Comparison of ENCODE assay signal across 24 cellular contexts in genomic region chr3:35439626-35440025, GRCh38.
"Had no signal": no experiment of that assay in that cellular context is flagged by ENCODE, and none has a peak within 500 bp of the region (broad histone marks: within the 10 kb centered on the region; RNA-seq: fewer than 3 reads in every experiment).

No MANE protein-coding gene starts in this region.

- H3K27me3 Mint-ChIP-seq: activated naive CD4-positive, alpha-beta T cell treated with anti-CD3 and anti-CD28 coated beads, Interleukin-2, amount 50 U/mL, for 24 hours; natural killer cell treated with Interleukin-12 subunit alpha and Interleukin-12 subunit beta and Interleukin-15 and Interleukin-18, amount 100 ng/mL, for 72 hours; stimulated activated naive CD8-positive, alpha-beta T cell treated with anti-CD3 and anti-CD28 coated beads, Interleukin-15, Interleukin-2, amounts not matched to agents 100 ng/mL and 50 ng/mL, for 24 hours had no signal

- H3K4me3 Mint-ChIP-seq: activated CD8-positive, alpha-beta T cell treated with anti-CD3 and anti-CD28 coated beads, Interleukin-2, amount 10 ng/mL, durations not matched to agents 7 days and 5 days; activated naive CD4-positive, alpha-beta T cell treated with anti-CD3 and anti-CD28 coated beads, Interleukin-2, amount 50 U/mL, for 24 hours; activated T-helper 1 cell treated with anti-CD3 and anti-CD28 coated beads, Interleukin-12 subunit alpha, Interleukin-12 subunit beta, Interleukin-2, Interleukin-4 antibody, amounts not matched to agents 30 ng/mL and 10 ng/mL and 1 ng/mL, durations not matched to agents 14 hours and 24 hours and 36 hours; natural killer cell treated with Interleukin-12 subunit alpha and Interleukin-12 subunit beta and Interleukin-15 and Interleukin-18, amount 100 ng/mL, for 72 hours; stimulated activated naive CD8-positive, alpha-beta T cell treated with anti-CD3 and anti-CD28 coated beads, Interleukin-15, Interleukin-2, amounts not matched to agents 100 ng/mL and 50 ng/mL, for 24 hours; T-helper 1 cell treated with Interleukin-12 subunit alpha and Interleukin-12 subunit beta and Interleukin-4 antibody, amounts not matched to agents 30 μg/mL and 1 μg/mL, for 36 hours had no signal

- H3K36me3 Mint-ChIP-seq: activated naive CD4-positive, alpha-beta T cell treated with anti-CD3 and anti-CD28 coated beads, Interleukin-2, amount 50 U/mL, for 24 hours; natural killer cell treated with Interleukin-12 subunit alpha and Interleukin-12 subunit beta and Interleukin-15 and Interleukin-18, amount 100 ng/mL, for 72 hours had no signal

- H3K4me3 ChIP-seq: body of pancreas, cardiac muscle cell, prostate gland, tibial nerve, uterus had no signal

- H3K9me3 ChIP-seq: body of pancreas, prostate gland, tibial nerve, uterus had no signal

- ATAC-seq: activated CD8-positive, alpha-beta T cell treated with anti-CD3 and anti-CD28 coated beads, Interleukin-2, amount 10 ng/mL, durations not matched to agents 7 days and 5 days; body of pancreas; left ventricle myocardium superior; natural killer cell treated with Interleukin-12 subunit alpha and Interleukin-12 subunit beta and Interleukin-15 and Interleukin-18, amount 100 ng/mL, for 72 hours had no signal

- H3K27ac ChIP-seq: body of pancreas, cardiac muscle cell, prostate gland, tibial nerve, uterus, WERI-Rb-1 had no signal

- H3K36me3 ChIP-seq: cardiac muscle cell, prostate gland, tibial nerve, uterus, WERI-Rb-1 had no signal

- FAIRE-seq: endometrium had no signal

- H3K4me1 ChIP-seq: body of pancreas, prostate gland, tibial nerve, uterus had no signal

- H3K27ac Mint-ChIP-seq: activated CD8-positive, alpha-beta T cell treated with anti-CD3 and anti-CD28 coated beads, Interleukin-2, amount 10 ng/mL, durations not matched to agents 7 days and 5 days; activated naive CD4-positive, alpha-beta T cell treated with anti-CD3 and anti-CD28 coated beads, Interleukin-2, amount 50 U/mL, for 24 hours; activated T-helper 1 cell treated with anti-CD3 and anti-CD28 coated beads, Interleukin-12 subunit alpha, Interleukin-12 subunit beta, Interleukin-2, Interleukin-4 antibody, amounts not matched to agents 30 ng/mL and 10 ng/mL and 1 ng/mL, durations not matched to agents 14 hours and 24 hours and 36 hours; natural killer cell treated with Interleukin-12 subunit alpha and Interleukin-12 subunit beta and Interleukin-15 and Interleukin-18, amount 100 ng/mL, for 72 hours; stimulated activated naive CD8-positive, alpha-beta T cell treated with anti-CD3 and anti-CD28 coated beads, Interleukin-15, Interleukin-2, amounts not matched to agents 100 ng/mL and 50 ng/mL, for 24 hours; T-helper 1 cell treated with Interleukin-12 subunit alpha and Interleukin-12 subunit beta and Interleukin-4 antibody, amounts not matched to agents 30 μg/mL and 1 μg/mL, for 36 hours had no signal

- H3K27me3 ChIP-seq: body of pancreas, cardiac muscle cell, tibial nerve, uterus had no signal

- H3K4me1 Mint-ChIP-seq: activated naive CD4-positive, alpha-beta T cell treated with anti-CD3 and anti-CD28 coated beads, Interleukin-2, amount 50 U/mL, for 24 hours had no signal

- H3K9me3 Mint-ChIP-seq: activated T-helper 1 cell treated with anti-CD3 and anti-CD28 coated beads, Interleukin-12 subunit alpha, Interleukin-12 subunit beta, Interleukin-2, Interleukin-4 antibody, amounts not matched to agents 30 ng/mL and 10 ng/mL and 1 ng/mL, durations not matched to agents 14 hours and 24 hours and 36 hours; stimulated activated naive CD8-positive, alpha-beta T cell treated with anti-CD3 and anti-CD28 coated beads, Interleukin-15, Interleukin-2, amounts not matched to agents 100 ng/mL and 50 ng/mL, for 24 hours; T-helper 1 cell treated with Interleukin-12 subunit alpha and Interleukin-12 subunit beta and Interleukin-4 antibody, amounts not matched to agents 30 μg/mL and 1 μg/mL, for 36 hours had no signal

- DNase-seq: activated CD4-positive, alpha-beta T cell treated with anti-CD3 and anti-CD28 coated beads for 1 hour; activated CD4-positive, alpha-beta T cell treated with anti-CD3 and anti-CD28 coated beads, Interleukin-2, amount 50 U/mL, for 1 hour; activated CD8-positive, alpha-beta T cell treated with anti-CD3 and anti-CD28 coated beads, Interleukin-2, amount 10 ng/mL, durations not matched to agents 7 days and 5 days; activated gamma-delta T cell treated with Interleukin-2 at 50 U/mL for 16 hours; anterior cingulate cortex; body of pancreas; foreskin melanocyte; left ventricle myocardium superior; mammary epithelial cell; stimulated activated CD4-positive, alpha-beta T cell treated with anti-CD3 and anti-CD28 coated beads, Interleukin-12 subunit alpha, Interleukin-12 subunit beta, amount 100 ng/mL, for 4 hours; stimulated activated CD4-positive, alpha-beta T cell treated with anti-CD3 and anti-CD28 coated beads, Interleukin-4, amount 100 ng/mL, for 4 hours; substantia nigra; T1000; uterus; WERI-Rb-1 had no signal
